In genomic region chr3:49009391-49009790, GRCh38 we compare ENCODE assay signal across 19 cellular contexts. TPM values are rescaled to one million over a fixed set of nuclear protein-coding genes. Genes with fewer than 3 reads are reported as not detected.
DNase-seq lines count a peak whose midpoint lies in the region; ATAC-seq and TF ChIP-seq lines count a peak whose summit lies in the region.
"Had no signal": no experiment of that assay in that cellular context is flagged by ENCODE, and none has a peak within 500 bp of the region (broad histone marks: within the 10 kb centered on the region; RNA-seq: fewer than 3 reads in every experiment).

No MANE protein-coding gene starts in this region.

- DNase-seq in activated CD4-positive, alpha-beta T cell treated with anti-CD3 and anti-CD28 coated beads for 36 hours, result no peak
- DNase-seq in activated CD4-positive, alpha-beta T cell treated with anti-CD3 and anti-CD28 coated beads for 48 hours, result no peak
- DNase-seq in RWPE1 (ENCODE audit: low spot score), result no peak
- DNase-seq in choroid plexus epithelial cell (ENCODE audit: low read depth), result peak; percentile 94
- DNase-seq in osteocyte (ENCODE audit: extremely low spot score, unreplicated experiment), result no peak
- DNase-seq in hypothalamus (lab: John Stamatoyannopoulos, UW), result no peak
- no peak for DNase-seq in DMS79 treated with DMSO at 0.1 percent for 48 hours (lab: John Stamatoyannopoulos, UW)
- DNase-seq: 8988T; activated naive CD4-positive, alpha-beta T cell treated with anti-CD3 and anti-CD28 coated beads, Interleukin-2, amount 50 U/mL, for 16 hours; effector CD4-positive, alpha-beta T cell; heart right ventricle; NCI-H1092 treated with DMSO at 0.1 percent for 48 hours; NCI-H2171; NCI-H748 treated with DMSO at 0.1 percent for 48 hours; transverse colon had no signal

- no peaks in the 10 kb centered on the region for H3K27me3 Mint-ChIP-seq in activated CD4-positive, alpha-beta T cell treated with anti-CD3 and anti-CD28 coated beads for 36 hours
- no peaks in the 10 kb centered on the region for H3K27me3 Mint-ChIP-seq in osteocyte (ENCODE audit: unreplicated experiment)

- intact Hi-C loops in activated CD4-positive, alpha-beta T cell treated with anti-CD3 and anti-CD28 coated beads for 36 hours (cut with DNase I, micrococcal nuclease), result loop anchor here in 1 of 2 experiments (5.0 kb wide), 2 partner anchors 403 to 537 kb away; partner anchors contain the start of genes RHOA and TCTA

- peaks cover 16% of the 10 kb centered on the region for H3K4me1 Mint-ChIP-seq in activated CD4-positive, alpha-beta T cell treated with anti-CD3 and anti-CD28 coated beads for 36 hours
- peaks cover 31% of the 10 kb centered on the region for H3K4me1 Mint-ChIP-seq in osteocyte (ENCODE audit: unreplicated experiment)

- H3K27ac Mint-ChIP-seq in activated CD4-positive, alpha-beta T cell treated with anti-CD3 and anti-CD28 coated beads for 36 hours, result peak overlapping the region; percentile 5
- peak overlapping the region; percentile 72 for H3K27ac Mint-ChIP-seq in osteocyte (ENCODE audit: unreplicated experiment)

- TF ChIP-seq CTCF in RWPE1 (conservative IDR thresholded peaks at IDR 0.05; ENCODE audit: low read depth) (no peak), choroid plexus epithelial cell (conservative IDR thresholded peaks at IDR 0.05; ENCODE audit: low read depth, low read length) (peak; percentile 14), osteocyte (IDR thresholded peaks at IDR 0.05) (no peak)

- CTCF ChIA-PET in activated CD4-positive, alpha-beta T cell treated with anti-CD3 and anti-CD28 coated beads for 36 hours (lab: Charles Lee), result interaction anchor here (0.9 to 5.9 kb wide), 5 partner anchors 8 to 90 kb away, joined by 3 to 61 read pairs (median 12); partner anchors contain the start of genes NDUFAF3 and P4HTM
- CTCF ChIA-PET in RWPE1 (lab: Yijun Ruan, JAX), result no interaction called here

- H3K4me3 ChIP-seq in choroid plexus epithelial cell (ENCODE audit: low read depth, low read length), result no peak overlapping the region
- H3K4me3 ChIP-seq: cardiac muscle cell, SJSA1, transverse colon had no signal

- peaks cover 15% of the 10 kb centered on the region for H3K36me3 Mint-ChIP-seq in activated CD4-positive, alpha-beta T cell treated with anti-CD3 and anti-CD28 coated beads for 36 hours (ENCODE audit: low read depth)
- peaks cover 3% of the 10 kb centered on the region for H3K36me3 Mint-ChIP-seq in osteocyte (ENCODE audit: unreplicated experiment)

- no peaks in the 10 kb centered on the region for H3K9me3 Mint-ChIP-seq in activated CD4-positive, alpha-beta T cell treated with anti-CD3 and anti-CD28 coated beads for 36 hours (ENCODE audit: low read depth)
- no peaks in the 10 kb centered on the region for H3K9me3 Mint-ChIP-seq in osteocyte (ENCODE audit: unreplicated experiment)

- POLR2A ChIA-PET in activated CD4-positive, alpha-beta T cell treated with anti-CD3 and anti-CD28 coated beads for 36 hours (lab: Charles Lee), result interaction anchor here (3.7 kb wide), 1 partner anchor 11 kb away, joined by 102 read pairs; the partner anchor contains the start of genes DALRD3 and NDUFAF3
- POLR2A ChIA-PET in RWPE1 (lab: Yijun Ruan, JAX; ENCODE audit: low non-redundant PET), result no interaction called here

- H3K27ac ChIP-seq in RWPE1, result peak overlapping the region; percentile 97; the same call in 1 of the 2 replicates
- H3K27ac ChIP-seq: cardiac muscle cell, parathyroid adenoma, SJSA1 had no signal

- no peak for ATAC-seq in activated CD4-positive, alpha-beta T cell treated with anti-CD3 and anti-CD28 coated beads for 36 hours
- no peak for ATAC-seq in GM18502 (IDR thresholded peaks at IDR 0.05; ENCODE audit: poor library complexity, unreplicated experiment)
- ATAC-seq: heart right ventricle had no signal

- no peak overlapping the region for H3K4me3 Mint-ChIP-seq in activated CD4-positive, alpha-beta T cell treated with anti-CD3 and anti-CD28 coated beads for 36 hours
- peak overlapping the region; percentile 60 for H3K4me3 Mint-ChIP-seq in osteocyte (ENCODE audit: unreplicated experiment)

RNA-seq across cellular contexts. Expression of gene WDR6, which starts 2.2 kb away (rescaled TPM):
- 100 to 1,000 TPM; 109 to 127 TPM for total RNA-seq in activated CD4-positive, alpha-beta T cell treated with anti-CD3 and anti-CD28 coated beads for 36 hours
- total RNA-seq in osteocyte, result 211 and 236 TPM in 2 replicates

RNA-seq across cellular contexts. Expression of gene DALRD3, which starts 9.0 kb away (rescaled TPM):
- 10 to 100 TPM; 25.8 to 26.0 TPM for total RNA-seq in activated CD4-positive, alpha-beta T cell treated with anti-CD3 and anti-CD28 coated beads for 36 hours
- total RNA-seq in osteocyte, result 22.8 and 25.3 TPM in 2 replicates

RNA-seq across cellular contexts. Expression of gene NDUFAF3, which starts 12.5 kb away (rescaled TPM):
- 100 to 1,000 TPM in 1 of 2 experiments, 10 to 100 TPM in 1; 90.8 to 108 TPM for total RNA-seq in activated CD4-positive, alpha-beta T cell treated with anti-CD3 and anti-CD28 coated beads for 36 hours
- total RNA-seq in osteocyte, result 69.1 and 69.4 TPM in 2 replicates

RNA-seq across cellular contexts. Expression of gene P4HTM, which starts 19.4 kb away (rescaled TPM):
- total RNA-seq in activated CD4-positive, alpha-beta T cell treated with anti-CD3 and anti-CD28 coated beads for 36 hours, result 10 to 100 TPM; 25.7 to 30.4 TPM
- total RNA-seq in osteocyte, result 31.3 and 35.6 TPM in 2 replicates

RNA-seq across cellular contexts. Expression of gene IMPDH2, which starts 19.8 kb away (rescaled TPM):
- total RNA-seq in activated CD4-positive, alpha-beta T cell treated with anti-CD3 and anti-CD28 coated beads for 36 hours, result 100 to 1,000 TPM; 504 to 515 TPM
- total RNA-seq in osteocyte, result 202 and 203 TPM in 2 replicates
